In genomic region chr1:183609313-183609712, GRCh38 we compare ENCODE assay signal across 8 cellular contexts. TPM values are rescaled to one million over a fixed set of nuclear protein-coding genes. Genes with fewer than 3 reads are reported as not detected.
DNase-seq lines count a peak whose midpoint lies in the region; ATAC-seq and TF ChIP-seq lines count a peak whose summit lies in the region.

No MANE protein-coding gene starts in this region.

- peak; percentile 49 for ATAC-seq in GM21619 (IDR thresholded peaks at IDR 0.05; ENCODE audit: unreplicated experiment)
- ATAC-seq in thoracic aorta (ENCODE audit: insufficient number of reproducible peaks, low FRiP score, low read depth) = peak; percentile 37
- no peak for ATAC-seq in GM19395 (IDR thresholded peaks at IDR 0.05; ENCODE audit: unreplicated experiment)

- H3K4me3 ChIP-seq in NB4 (ENCODE audit: low read depth, low read length) (no peak overlapping the region), astrocyte of the spinal cord (ENCODE audit: low read depth, low read length) (no peak overlapping the region), thoracic aorta (peak overlapping the region; percentile 61)

- in situ Hi-C loops in astrocyte of the spinal cord (cut with HindIII; ENCODE audit: low sequenced_read_pairs) = no loop called here

- no peaks in the 10 kb centered on the region for H3K36me3 ChIP-seq in thoracic aorta

- DNase-seq in Daoy (ENCODE audit: low read depth) (peak; percentile 64), NB4 (ENCODE audit: low read depth) (peak; percentile 79), astrocyte of the spinal cord (ENCODE audit: low read depth, low spot score) (peak; percentile 53), kidney glomerular epithelial cell (lab: John Stamatoyannopoulos, UW) (peak; percentile 39), thoracic aorta (ENCODE audit: low spot score) (peak; percentile 40), SW 1271 (lab: John Stamatoyannopoulos, UW) (no peak)

- no peaks in the 10 kb centered on the region for H3K27me3 ChIP-seq in thoracic aorta (replicated peaks; ENCODE audit: insufficient read depth)

- TF ChIP-seq POLR2A in NB4 (IDR thresholded peaks at IDR 0.05; ENCODE audit: extremely low read depth, insufficient read length) = no peak

- peaks cover 18 to 46% of the 10 kb centered on the region in 2 donors for H3K4me1 ChIP-seq in thoracic aorta (ENCODE audit: control insufficient read depth in 1 of 2, low read depth in 2 of 2)

- no peaks in the 10 kb centered on the region for H3K9me3 ChIP-seq in thoracic aorta

- peak overlapping the region; percentile 77 for H3K27ac ChIP-seq in thoracic aorta

- TF ChIP-seq CTCF in NB4 (IDR thresholded peaks at IDR 0.05; ENCODE audit: low read depth, low read length) (peak; percentile 36), astrocyte of the spinal cord (IDR thresholded peaks at IDR 0.05; ENCODE audit: low read depth, low read length) (peak; percentile 53), thoracic aorta (IDR thresholded peaks at IDR 0.05) (peak; percentile 65)

RNA-seq across cellular contexts. Expression of gene NCF2, which starts 19.1 kb away (rescaled TPM):
- 19.7 and 26.2 TPM in 2 replicates for total RNA-seq in Daoy (2014; rRNA removed; shearing (Covaris generic))
- total RNA-seq in thoracic aorta = 10 to 100 TPM; 21.7 to 22.2 TPM

RNA-seq across cellular contexts. Expression of gene ARPC5, which starts 26.3 kb away (rescaled TPM):
- total RNA-seq in Daoy (2014; rRNA removed; shearing (Covaris generic)) = 210 and 248 TPM in 2 replicates
- 100 to 1,000 TPM; 102 to 108 TPM for total RNA-seq in thoracic aorta

RNA-seq across cellular contexts. Expression of gene APOBEC4, which starts 43.8 kb away (rescaled TPM):
- total RNA-seq in Daoy (2014; rRNA removed; shearing (Covaris generic)) = not detected in 2 replicates
- total RNA-seq in thoracic aorta = not detected

Comparison
In these comparisons a context has a peak if more than half of its experiments do, and no peak if none do; other contexts are left out.
1. DNase-seq: peak in Daoy (single experiment), NB4 (single experiment), astrocyte of the spinal cord (single experiment), kidney glomerular epithelial cell (single experiment) and thoracic aorta (single experiment); none in SW 1271 (0 of 2).
2. Peak in every context shown above with its lines, with median percentiles within 50 percentile points of each other: CTCF ChIP-seq.